Comparison of ENCODE assay signal across 9 cellular contexts in genomic region chr3:45938858-45939257, GRCh38. TPM values are rescaled to one million over a fixed set of nuclear protein-coding genes. Genes with fewer than 3 reads are reported as not detected.
A peak's percentile ranks its signal among the peaks of the same experiment; 100 is the strongest.
DNase-seq lines count a peak whose midpoint lies in the region; ATAC-seq and TF ChIP-seq lines count a peak whose summit lies in the region.
"Had no signal": no experiment of that assay in that cellular context is flagged by ENCODE, and none has a peak within 500 bp of the region (broad histone marks: within the 10 kb centered on the region; RNA-seq: fewer than 3 reads in every experiment).

No MANE protein-coding gene starts in this region.

- no peaks in the 10 kb centered on the region for H3K36me3 ChIP-seq in neural cell (ENCODE audit: insufficient read depth, low read length)

- no peak overlapping the region for H3K27ac ChIP-seq in neural cell (ENCODE audit: low read length)

- TF ChIP-seq CTCF in GM12872 (IDR thresholded peaks at IDR 0.05; ENCODE audit: insufficient read depth, low read depth, low read length), result peak; percentile 97
- peak; percentile 85 for TF ChIP-seq CTCF in neural cell (IDR thresholded peaks at IDR 0.05; ENCODE audit: poor library complexity, severe bottlenecking)

- no peak overlapping the region for H2AFZ ChIP-seq in neural cell (ENCODE audit: low read depth, low read length)

- no peak overlapping the region for H3K4me3 ChIP-seq in neural cell (ENCODE audit: low read length)

- H3K79me2 ChIP-seq in neural cell (replicated peaks; ENCODE audit: insufficient read depth, low read length), result no peaks in the 10 kb centered on the region

- TF ChIP-seq RAD21 in neural cell (conservative IDR thresholded peaks at IDR 0.05), result peak; percentile 78

- TF ChIP-seq EP300 in neural cell (conservative IDR thresholded peaks at IDR 0.05; ENCODE audit: poor library complexity, severe bottlenecking), result no peak

- no peak overlapping the region for H3K4me2 ChIP-seq in neural cell (ENCODE audit: low read length)

- H3K9me2 ChIP-seq in neural cell (ENCODE audit: insufficient read depth, low read length), result no peaks in the 10 kb centered on the region

- H3K9me3 ChIP-seq in neural cell (ENCODE audit: low read length), result no peaks in the 10 kb centered on the region

- no peaks in the 10 kb centered on the region for H3K27me3 ChIP-seq in neural cell (ENCODE audit: insufficient read depth, low read depth, low read length)

- peak; percentile 69 for DNase-seq in LoVo (ENCODE audit: low spot score)
- DNase-seq in RPMI7951 (ENCODE audit: low read depth), result peak; percentile 83
- peak; percentile 68 for DNase-seq in activated T-helper 1 cell treated with Interleukin-2 at 50 U/mL for 16 hours (ENCODE audit: low read depth)
- peak; percentile 96 for DNase-seq in fibroblast of peridontal ligament (ENCODE audit: extremely low read depth)
- peak; percentile 85 for DNase-seq in stimulated activated naive CD8-positive, alpha-beta T cell treated with anti-CD3 and anti-CD28 coated beads, Interleukin-15, Interleukin-2, amounts not matched to agents 100 U/mL and 50 U/mL, for 24 hours

- H4K20me1 ChIP-seq in neural cell (ENCODE audit: insufficient read depth), result no peaks in the 10 kb centered on the region

- H3F3A ChIP-seq in neural cell (ENCODE audit: insufficient read depth, low read length, poor library complexity, severe bottlenecking), result no peaks in the 10 kb centered on the region

- no peak overlapping the region for H3K9ac ChIP-seq in neural cell (ENCODE audit: low read length)

- peak; percentile 65 for ATAC-seq in stimulated activated naive CD8-positive, alpha-beta T cell treated with anti-CD3 and anti-CD28 coated beads, Interleukin-15, Interleukin-2, amounts not matched to agents 100 U/mL and 50 U/mL, for 24 hours
- ATAC-seq in HG03095 (IDR thresholded peaks at IDR 0.05; ENCODE audit: unreplicated experiment), result no peak

TF ChIP-seq in neural cell, 6 proteins besides CTCF, POLR2A, EP300 and RAD21:
- TF ChIP-seq TAF1 (IDR thresholded peaks at IDR 0.05; ENCODE audit: low read depth) (no peak), SMC3 (conservative IDR thresholded peaks at IDR 0.05; ENCODE audit: poor library complexity) (peak; percentile 80)
TF ChIP-seq in neural cell: peak in this region for 1.

RNA-seq across cellular contexts. Expression of gene CXCR6, which starts 4.4 kb away (rescaled TPM):
- not detected in 2 replicates for total RNA-seq in RPMI7951 (2014; rRNA removed; shearing (Covaris generic))
- not detected in 2 replicates for polyA plus RNA-seq in neural cell
- not detected in 2 replicates for polyA minus RNA-seq in neural cell
- total RNA-seq: skeletal muscle tissue had no signal

RNA-seq across cellular contexts. Expression of gene CCR9, which starts 52.5 kb away (rescaled TPM):
- not detected in 2 replicates for total RNA-seq in RPMI7951 (2014; rRNA removed; shearing (Covaris generic))
- not detected in 2 replicates for polyA plus RNA-seq in neural cell
- not detected in 2 replicates for polyA minus RNA-seq in neural cell

RNA-seq across cellular contexts. Expression of gene FYCO1, which starts 56.8 kb away (rescaled TPM):
- total RNA-seq in RPMI7951 (2014; rRNA removed; shearing (Covaris generic)), result 6.4 and 6.6 TPM in 2 replicates
- polyA plus RNA-seq in neural cell, result 0.12 TPM in 1 of 2 replicates, not detected in the other
- 0.24 and 0.35 TPM in 2 replicates for polyA minus RNA-seq in neural cell
